Comparison of ENCODE assay signal across 2 cellular contexts in the genomic region with DNA sequence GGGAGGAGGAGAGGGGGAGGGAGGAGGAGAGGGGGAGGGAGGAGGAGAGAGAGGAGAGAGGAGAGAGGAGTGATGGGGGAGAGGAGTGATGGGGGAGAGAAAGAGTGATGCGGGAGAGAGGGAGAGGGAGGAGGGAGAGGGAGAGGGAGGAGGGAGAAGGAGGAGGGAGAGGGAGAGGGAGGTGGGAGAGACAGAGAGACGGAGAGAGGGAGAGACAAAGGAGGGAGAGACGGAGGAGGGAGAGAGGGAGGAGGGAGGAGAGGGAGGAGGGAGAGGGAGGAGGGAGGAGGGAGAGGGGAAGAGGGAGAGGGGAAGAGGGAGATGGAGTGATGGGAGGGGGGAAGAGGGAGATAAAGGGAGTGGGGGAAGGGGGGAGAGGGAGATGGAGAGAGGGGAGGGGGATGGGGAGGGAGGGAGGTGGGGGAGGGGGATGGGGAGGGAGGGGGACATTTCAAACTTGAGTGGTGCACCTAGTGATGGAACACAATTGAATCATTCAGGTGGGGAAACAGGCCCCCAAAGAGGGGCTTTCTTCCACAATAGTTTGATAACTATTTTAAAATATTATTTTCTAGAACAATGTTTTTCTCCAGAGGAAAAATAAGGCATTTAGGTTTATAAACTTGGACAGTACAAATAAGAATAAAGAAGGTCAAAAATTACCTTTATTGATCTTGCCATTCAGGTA.
TF ChIP-seq lines count a peak whose summit lies in the region.

No MANE protein-coding gene starts in this region.

TF ChIP-seq in HepG2, 621 proteins besides CTCF, POLR2A, EP300 and RAD21:
- TF ChIP-seq, protein P1, sequence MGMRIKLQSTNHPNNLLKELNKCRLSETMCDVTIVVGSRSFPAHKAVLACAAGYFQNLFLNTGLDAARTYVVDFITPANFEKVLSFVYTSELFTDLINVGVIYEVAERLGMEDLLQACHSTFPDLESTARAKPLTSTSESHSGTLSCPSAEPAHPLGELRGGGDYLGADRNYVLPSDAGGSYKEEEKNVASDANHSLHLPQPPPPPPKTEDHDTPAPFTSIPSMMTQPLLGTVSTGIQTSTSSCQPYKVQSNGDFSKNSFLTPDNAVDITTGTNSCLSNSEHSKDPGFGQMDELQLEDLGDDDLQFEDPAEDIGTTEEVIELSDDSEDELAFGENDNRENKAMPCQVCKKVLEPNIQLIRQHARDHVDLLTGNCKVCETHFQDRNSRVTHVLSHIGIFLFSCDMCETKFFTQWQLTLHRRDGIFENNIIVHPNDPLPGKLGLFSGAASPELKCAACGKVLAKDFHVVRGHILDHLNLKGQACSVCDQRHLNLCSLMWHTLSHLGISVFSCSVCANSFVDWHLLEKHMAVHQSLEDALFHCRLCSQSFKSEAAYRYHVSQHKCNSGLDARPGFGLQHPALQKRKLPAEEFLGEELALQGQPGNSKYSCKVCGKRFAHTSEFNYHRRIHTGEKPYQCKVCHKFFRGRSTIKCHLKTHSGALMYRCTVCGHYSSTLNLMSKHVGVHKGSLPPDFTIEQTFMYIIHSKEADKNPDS (CRISPR knock-in tag; IDR thresholded peaks at IDR 0.05), result no peak
- TF ChIP-seq CAMTA2 (CRISPR knock-in tag; IDR thresholded peaks at IDR 0.05; ENCODE audit: borderline replicate concordance) (no peak), PCBP2 (optimal IDR thresholded peaks at IDR 0.05; ENCODE audit: low read depth, low read length, poor library complexity, severe bottlenecking) (peak; percentile 58), ZBTB8A (CRISPR knock-in tag; IDR thresholded peaks at IDR 0.05; ENCODE audit: borderline replicate concordance, low read depth) (no peak), U2AF1 (optimal IDR thresholded peaks at IDR 0.05; ENCODE audit: low read depth, low read length) (no peak), ZNF335 (CRISPR knock-in tag; IDR thresholded peaks at IDR 0.05) (no peak), HOXA3 (CRISPR knock-in tag; IDR thresholded peaks at IDR 0.05) (no peak), ZNF598 (CRISPR knock-in tag; IDR thresholded peaks at IDR 0.05; ENCODE audit: borderline replicate concordance) (no peak), NR2F6 (IDR thresholded peaks at IDR 0.05) (no peak), NR2F6 (CRISPR knock-in tag; IDR thresholded peaks at IDR 0.05) (no peak), NR2C2 (CRISPR knock-in tag; IDR thresholded peaks at IDR 0.05; ENCODE audit: borderline replicate concordance) (no peak), HNRNPK (IDR thresholded peaks at IDR 0.05; ENCODE audit: low read depth, low read length, poor library complexity, severe bottlenecking) (peak; percentile 96), ELF1 (CRISPR knock-in tag; IDR thresholded peaks at IDR 0.05) (no peak), ZNF552 (CRISPR knock-in tag; IDR thresholded peaks at IDR 0.05; ENCODE audit: borderline replicate concordance) (no peak), PCBP1 (IDR thresholded peaks at IDR 0.05; ENCODE audit: borderline replicate concordance, low read depth, low read length) (peak; percentile 93), PHF5A (CRISPR knock-in tag; IDR thresholded peaks at IDR 0.05; ENCODE audit: low read depth, unreplicated experiment) (no peak)
- TF ChIP-seq, protein P2, sequence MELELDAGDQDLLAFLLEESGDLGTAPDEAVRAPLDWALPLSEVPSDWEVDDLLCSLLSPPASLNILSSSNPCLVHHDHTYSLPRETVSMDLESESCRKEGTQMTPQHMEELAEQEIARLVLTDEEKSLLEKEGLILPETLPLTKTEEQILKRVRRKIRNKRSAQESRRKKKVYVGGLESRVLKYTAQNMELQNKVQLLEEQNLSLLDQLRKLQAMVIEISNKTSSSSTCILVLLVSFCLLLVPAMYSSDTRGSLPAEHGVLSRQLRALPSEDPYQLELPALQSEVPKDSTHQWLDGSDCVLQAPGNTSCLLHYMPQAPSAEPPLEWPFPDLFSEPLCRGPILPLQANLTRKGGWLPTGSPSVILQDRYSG (CRISPR knock-in tag; IDR thresholded peaks at IDR 0.05), result no peak
- TF ChIP-seq, protein P3, sequence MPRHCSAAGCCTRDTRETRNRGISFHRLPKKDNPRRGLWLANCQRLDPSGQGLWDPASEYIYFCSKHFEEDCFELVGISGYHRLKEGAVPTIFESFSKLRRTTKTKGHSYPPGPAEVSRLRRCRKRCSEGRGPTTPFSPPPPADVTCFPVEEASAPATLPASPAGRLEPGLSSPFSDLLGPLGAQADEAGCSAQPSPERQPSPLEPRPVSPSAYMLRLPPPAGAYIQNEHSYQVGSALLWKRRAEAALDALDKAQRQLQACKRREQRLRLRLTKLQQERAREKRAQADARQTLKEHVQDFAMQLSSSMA (CRISPR knock-in tag; IDR thresholded peaks at IDR 0.05), result no peak
- TF ChIP-seq, protein P4, sequence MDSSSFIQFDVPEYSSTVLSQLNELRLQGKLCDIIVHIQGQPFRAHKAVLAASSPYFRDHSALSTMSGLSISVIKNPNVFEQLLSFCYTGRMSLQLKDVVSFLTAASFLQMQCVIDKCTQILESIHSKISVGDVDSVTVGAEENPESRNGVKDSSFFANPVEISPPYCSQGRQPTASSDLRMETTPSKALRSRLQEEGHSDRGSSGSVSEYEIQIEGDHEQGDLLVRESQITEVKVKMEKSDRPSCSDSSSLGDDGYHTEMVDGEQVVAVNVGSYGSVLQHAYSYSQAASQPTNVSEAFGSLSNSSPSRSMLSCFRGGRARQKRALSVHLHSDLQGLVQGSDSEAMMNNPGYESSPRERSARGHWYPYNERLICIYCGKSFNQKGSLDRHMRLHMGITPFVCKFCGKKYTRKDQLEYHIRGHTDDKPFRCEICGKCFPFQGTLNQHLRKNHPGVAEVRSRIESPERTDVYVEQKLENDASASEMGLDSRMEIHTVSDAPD (CRISPR knock-in tag; IDR thresholded peaks at IDR 0.05), result no peak
- TF ChIP-seq, protein P5, sequence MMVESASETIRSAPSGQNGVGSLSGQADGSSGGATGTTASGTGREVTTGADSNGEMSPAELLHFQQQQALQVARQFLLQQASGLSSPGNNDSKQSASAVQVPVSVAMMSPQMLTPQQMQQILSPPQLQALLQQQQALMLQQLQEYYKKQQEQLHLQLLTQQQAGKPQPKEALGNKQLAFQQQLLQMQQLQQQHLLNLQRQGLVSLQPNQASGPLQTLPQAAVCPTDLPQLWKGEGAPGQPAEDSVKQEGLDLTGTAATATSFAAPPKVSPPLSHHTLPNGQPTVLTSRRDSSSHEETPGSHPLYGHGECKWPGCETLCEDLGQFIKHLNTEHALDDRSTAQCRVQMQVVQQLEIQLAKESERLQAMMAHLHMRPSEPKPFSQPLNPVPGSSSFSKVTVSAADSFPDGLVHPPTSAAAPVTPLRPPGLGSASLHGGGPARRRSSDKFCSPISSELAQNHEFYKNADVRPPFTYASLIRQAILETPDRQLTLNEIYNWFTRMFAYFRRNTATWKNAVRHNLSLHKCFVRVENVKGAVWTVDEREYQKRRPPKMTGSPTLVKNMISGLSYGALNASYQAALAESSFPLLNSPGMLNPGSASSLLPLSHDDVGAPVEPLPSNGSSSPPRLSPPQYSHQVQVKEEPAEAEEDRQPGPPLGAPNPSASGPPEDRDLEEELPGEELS (CRISPR knock-in tag; IDR thresholded peaks at IDR 0.05), result no peak

TF ChIP-seq in K562, 482 proteins besides CTCF, POLR2A, EP300 and RAD21:
- TF ChIP-seq PCBP2 (IDR thresholded peaks at IDR 0.05; ENCODE audit: low read depth, low read length, poor library complexity, severe bottlenecking) (peak; percentile 97), GABPB1 (CRISPR knock-in tag; IDR thresholded peaks at IDR 0.05) (no peak), ARID1B (IDR thresholded peaks at IDR 0.05) (no peak), SNIP1 (IDR thresholded peaks at IDR 0.05; ENCODE audit: low read depth) (no peak), ZNF263 (CRISPR knock-in tag; IDR thresholded peaks at IDR 0.05; ENCODE audit: borderline replicate concordance) (peak; percentile 91), HNRNPK (IDR thresholded peaks at IDR 0.05; ENCODE audit: low read depth, low read length, poor library complexity, severe bottlenecking) (peak; percentile 61), MYBL2 (IDR thresholded peaks at IDR 0.05; ENCODE audit: low read depth) (no peak), MYBL2 (CRISPR knock-in tag; IDR thresholded peaks at IDR 0.05; ENCODE audit: borderline replicate concordance) (no peak), ZNF584 (CRISPR knock-in tag; IDR thresholded peaks at IDR 0.05; ENCODE audit: low read depth) (no peak), PCBP1 (IDR thresholded peaks at IDR 0.05; ENCODE audit: low read depth, low read length, poor library complexity, severe bottlenecking) (peak; percentile 95)
